8 cellular contexts compared by ENCODE assay signal in genomic region chr7:139341058-139341775, GRCh38. TPM values are rescaled to one million over a fixed set of nuclear protein-coding genes. Genes with fewer than 3 reads are reported as not detected.
A peak's percentile ranks its signal among the peaks of the same experiment; 100 is the strongest.
DNase-seq lines count a peak whose midpoint lies in the region; ATAC-seq and TF ChIP-seq lines count a peak whose summit lies in the region.

Gene FMC1 (plus strand): TSS chr7:139341337. CDS start chr7:139341385, 48 bp downstream.

- H4K20me1 ChIP-seq in BLaER1 treated with 17β-estradiol and CSF1 and Interleukin-3, amounts not matched to agents 10 nM and 100 nM, result no peaks in the 10 kb centered on the region; a peak in 1 of 22 replicates

- TF ChIP-seq CTCF in colonic mucosa (IDR thresholded peaks at IDR 0.05), result peak; percentile 54

- H3K27me3 ChIP-seq in BLaER1 treated with 17β-estradiol and CSF1 and Interleukin-3, amounts not matched to agents 10 nM and 100 nM, result no peaks in the 10 kb centered on the region
- H3K27me3 ChIP-seq in colonic mucosa, result no peaks in the 10 kb centered on the region

- H3K4me3 ChIP-seq in BLaER1 treated with 17β-estradiol and CSF1 and Interleukin-3, amounts not matched to agents 10 nM and 100 nM, result peak within 1 kb of the TSS; percentile 67 to 91 (median 80)
- peak within 1 kb of the TSS; percentile 74 for H3K4me3 ChIP-seq in colonic mucosa

- peak within 1 kb of the TSS; percentile 95 to 100 (median 99) for H3K9ac ChIP-seq in BLaER1 treated with 17β-estradiol and CSF1 and Interleukin-3, amounts not matched to agents 10 nM and 100 nM
- peak within 1 kb of the TSS; percentile 95 to 97 for H3K9ac ChIP-seq in colonic mucosa (ENCODE audit: low read depth in 2 of 2, low read length in 2 of 2)

- H3K4me1 ChIP-seq in BLaER1 treated with 17β-estradiol and CSF1 and Interleukin-3, amounts not matched to agents 10 nM and 100 nM, result peaks cover 16 to 30% (median 23%) of the 10 kb centered on the region in 10 experiments
- peaks cover 6% of the 10 kb centered on the region for H3K4me1 ChIP-seq in colonic mucosa

- peaks cover 0 to 10% (median 5%) of the 10 kb centered on the region in 11 experiments; a peak in 16 of 22 replicates for H3K9me3 ChIP-seq in BLaER1 treated with 17β-estradiol and CSF1 and Interleukin-3, amounts not matched to agents 10 nM and 100 nM (replicated peaks in 1 of 11)
- H3K9me3 ChIP-seq in colonic mucosa, result no peaks in the 10 kb centered on the region

- intact Hi-C loops in colonic mucosa (cut with DNase I), result no loop called here

- ATAC-seq in HG03439 (IDR thresholded peaks at IDR 0.05; ENCODE audit: unreplicated experiment), result peak; percentile 49
- peak; percentile 82 for ATAC-seq in left lobe of liver

- peak within 1 kb of the TSS; percentile 85 to 97 (median 93) for H3K4me2 ChIP-seq in BLaER1 treated with 17β-estradiol and CSF1 and Interleukin-3, amounts not matched to agents 10 nM and 100 nM

- peak; percentile 32 for DNase-seq in GM19238 (ENCODE audit: insufficient read length, low spot score)
- peak; percentile 66 for DNase-seq in NCI-H510A (lab: John Stamatoyannopoulos, UW)
- DNase-seq in activated CD4-positive, alpha-beta T cell treated with anti-CD3 and anti-CD28 coated beads for 48 hours, result peak; percentile 89
- peak; percentile 94 for DNase-seq in colonic mucosa
- peak; percentile 95 for DNase-seq in left lobe of liver (ENCODE audit: low spot score)
- DNase-seq in stimulated activated CD4-positive, alpha-beta T cell treated with anti-CD3 and anti-CD28 coated beads, Interleukin-2, amount 100 ng/mL, for 24 hours, result peak; percentile 86 to 90

- peak within 1 kb of the TSS; percentile 94 to 100 (median 99) for H3K27ac ChIP-seq in BLaER1 treated with 17β-estradiol and CSF1 and Interleukin-3, amounts not matched to agents 10 nM and 100 nM
- H3K27ac ChIP-seq in colonic mucosa, result peak within 1 kb of the TSS; percentile 99

- peaks cover 8 to 24% (median 14%) of the 10 kb centered on the region in 11 experiments; a peak in 21 of 22 replicates for H3K36me3 ChIP-seq in BLaER1 treated with 17β-estradiol and CSF1 and Interleukin-3, amounts not matched to agents 10 nM and 100 nM
- no peaks in the 10 kb centered on the region for H3K36me3 ChIP-seq in colonic mucosa

RNA-seq across cellular contexts. Expression of gene FMC1, which starts in this region (rescaled TPM):
- total RNA-seq in colonic mucosa (10 to 100 TPM; 21.6 to 23.0 TPM), left lobe of liver (12.1 TPM)

Comparison
In these comparisons a context has a peak if more than half of its experiments do, and no peak if none do; other contexts are left out.
1. Peak in every context shown above with its lines: DNase-seq, ATAC-seq, H3K4me3 ChIP-seq and H3K27ac ChIP-seq.
2. DNase-seq: peak in every context shown above with its lines; median percentile 95 in left lobe of liver; 94 in colonic mucosa; 89 in activated CD4-positive, alpha-beta T cell treated with anti-CD3 and anti-CD28 coated beads for 48 hours; 88 in stimulated activated CD4-positive, alpha-beta T cell treated with anti-CD3 and anti-CD28 coated beads, Interleukin-2, amount 100 ng/mL, for 24 hours; 66 in NCI-H510A; 32 in GM19238.